Comparison of ENCODE assay signal across 14 cellular contexts in genomic region chr1:238606896-238607295, GRCh38.
A peak's percentile ranks its signal among the peaks of the same experiment; 100 is the strongest.
DNase-seq lines count a peak whose midpoint lies in the region; ATAC-seq, FAIRE-seq and TF ChIP-seq lines count a peak whose summit lies in the region.
"Had no signal": no experiment of that assay in that cellular context is flagged by ENCODE, and none has a peak within 500 bp of the region (broad histone marks: within the 10 kb centered on the region; RNA-seq: fewer than 3 reads in every experiment).

No MANE protein-coding gene starts in this region.

- H3K4me1 ChIP-seq in Panc1 (ENCODE audit: control insufficient read depth, insufficient read depth, low read length) (no peaks in the 10 kb centered on the region), H1 (replicated peaks in 1 of 4; ENCODE audit: control insufficient read depth in 3 of 4, insufficient read depth in 4 of 4, low read length in 3 of 4) (no peaks in the 10 kb centered on the region), smooth muscle cell (ENCODE audit: low read depth) (no peaks in the 10 kb centered on the region)
- H3K4me1 ChIP-seq: heart left ventricle, lower lobe of right lung had no signal

- H3K79me2 ChIP-seq in H1 (ENCODE audit: control insufficient read depth in 1 of 2, insufficient read depth in 2 of 2, low read length in 2 of 2) = no peaks in the 10 kb centered on the region
- H3K79me2 ChIP-seq in smooth muscle cell (ENCODE audit: low read depth) = no peaks in the 10 kb centered on the region

- TF ChIP-seq POLR2A in H1 (IDR thresholded peaks at IDR 0.05; ENCODE audit: control extremely low read depth in 1 of 2, low read depth in 2 of 2, low read length in 2 of 2) = no peak

- H3K9ac ChIP-seq in H1 (replicated peaks in 1 of 4; ENCODE audit: extremely low read depth in 1 of 4, low read depth in 3 of 4, low read length in 3 of 4) (no peak overlapping the region), smooth muscle cell (ENCODE audit: low read depth) (no peak overlapping the region)

- no peak overlapping the region for H2BK12ac ChIP-seq in H1 (ENCODE audit: low read depth, low read length)

- no peak for TF ChIP-seq EP300 in H1 (IDR thresholded peaks at IDR 0.05; ENCODE audit: borderline replicate concordance in 1 of 2, low read depth in 2 of 2, low read length in 2 of 2)

- peaks cover 8% of the 10 kb centered on the region for H3K9me3 Mint-ChIP-seq in activated CD4-positive, alpha-beta T cell treated with anti-CD3 and anti-CD28 coated beads, Interleukin-2, amount 10 ng/mL, durations not matched to agents 24 days and 14 days
- H3K9me3 Mint-ChIP-seq in T-helper 2 cell treated with Interferon-gamma antibody and Interleukin-4, amounts not matched to agents 5 μg/mL and 100 μg/mL, for 36 hours = peaks cover 24% of the 10 kb centered on the region

- H3F3A ChIP-seq in smooth muscle cell (ENCODE audit: low read depth) = no peaks in the 10 kb centered on the region

- CTCF ChIA-PET in Panc1 (lab: Charles Lee) (no interaction called here), H1 (lab: Charles Lee; ENCODE audit: partially characterized antibody) (interaction anchor here (1.5 kb wide), 1 partner anchor 755 kb away, joined by 4 read pairs; no protein-coding TSS in a partner anchor), HEK293T (lab: Yijun Ruan, JAX) (no interaction called here)

- H2BK120ac ChIP-seq in H1 (replicated peaks; ENCODE audit: low read depth, low read length) = no peak overlapping the region

- H2BK5ac ChIP-seq in H1 (ENCODE audit: low read depth, low read length) = no peak overlapping the region

- H3K23me2 ChIP-seq in H1 (ENCODE audit: low read depth, low read length) = no peaks in the 10 kb centered on the region

- H3K27me3 ChIP-seq in Panc1 (ENCODE audit: control insufficient read depth, insufficient read depth, low read length) (no peaks in the 10 kb centered on the region), H1 (replicated peaks in 1 of 4; ENCODE audit: control insufficient read depth in 3 of 4, extremely low read depth in 1 of 4, insufficient read depth in 3 of 4, low read length in 3 of 4) (peaks cover 0 to 1% (median 0%) of the 10 kb centered on the region in 4 experiments; a peak in 1 of 7 replicates), smooth muscle cell (ENCODE audit: low read depth) (no peaks in the 10 kb centered on the region)
- H3K27me3 ChIP-seq: heart left ventricle had no signal

- H3K27me3 Mint-ChIP-seq in activated CD4-positive, alpha-beta T cell treated with anti-CD3 and anti-CD28 coated beads, Interleukin-2, amount 10 ng/mL, durations not matched to agents 24 days and 14 days = no peaks in the 10 kb centered on the region
- no peaks in the 10 kb centered on the region for H3K27me3 Mint-ChIP-seq in T-helper 2 cell treated with Interferon-gamma antibody and Interleukin-4, amounts not matched to agents 5 μg/mL and 100 μg/mL, for 36 hours (ENCODE audit: low read depth)

- no peak for TF ChIP-seq CTCF in Panc1 (IDR thresholded peaks at IDR 0.05)
- no peak for TF ChIP-seq CTCF in H1 (IDR thresholded peaks at IDR 0.05; ENCODE audit: control extremely low read depth in 1 of 3, insufficient read depth in 1 of 3, low read depth in 1 of 3, low read length in 3 of 3)
- TF ChIP-seq CTCF in smooth muscle cell (IDR thresholded peaks at IDR 0.05; ENCODE audit: borderline replicate concordance, insufficient read depth, poor library complexity, severe bottlenecking) = no peak

- no peak overlapping the region for H3K4me2 ChIP-seq in H1 (ENCODE audit: insufficient read depth in 1 of 2, low read depth in 2 of 2, low read length in 2 of 2)
- peak overlapping the region; percentile 16 for H3K4me2 ChIP-seq in smooth muscle cell

- intact Hi-C loops in activated CD4-positive, alpha-beta T cell treated with anti-CD3 and anti-CD28 coated beads, Interleukin-2, amount 10 ng/mL, durations not matched to agents 24 days and 14 days (cut with micrococcal nuclease) = no loop called here
- intact Hi-C loops in Panc1 (cut with micrococcal nuclease; ENCODE audit: unreplicated experiment) = no loop called here

- no peak overlapping the region for H3K27ac ChIP-seq in Panc1 (ENCODE audit: low read length)
- H3K27ac ChIP-seq in H1 (ENCODE audit: low read depth, low read length) = no peak overlapping the region
- no peak overlapping the region for H3K27ac ChIP-seq in smooth muscle cell (ENCODE audit: low read depth)
- H3K27ac ChIP-seq: heart left ventricle, lower lobe of right lung had no signal

- no peak overlapping the region for H3K56ac ChIP-seq in H1 (replicated peaks; ENCODE audit: insufficient read length, low read depth, low read length)

- H3K14ac ChIP-seq in H1 (ENCODE audit: insufficient read length) = no peak overlapping the region

- POLR2A ChIA-PET in Panc1 (lab: Charles Lee) = no interaction called here
- POLR2A ChIA-PET in H1 (lab: Charles Lee; ENCODE audit: partially characterized antibody) = no interaction called here
- POLR2A ChIA-PET in HEK293T (lab: Yijun Ruan, JAX) = no interaction called here

- peak overlapping the region; percentile 34 for H3K27ac Mint-ChIP-seq in activated CD4-positive, alpha-beta T cell treated with anti-CD3 and anti-CD28 coated beads, Interleukin-2, amount 10 ng/mL, durations not matched to agents 24 days and 14 days
- no peak overlapping the region for H3K27ac Mint-ChIP-seq in T-helper 2 cell treated with Interferon-gamma antibody and Interleukin-4, amounts not matched to agents 5 μg/mL and 100 μg/mL, for 36 hours

- 0 out of 2 replicates have a peak overlapping the region, but pooled peaks have one; percentile 41 for H2AFZ ChIP-seq in H1 (ENCODE audit: low read length)
- no peak overlapping the region for H2AFZ ChIP-seq in smooth muscle cell (ENCODE audit: low read depth)

- H3K18ac ChIP-seq in H1 (ENCODE audit: extremely low read depth, low read length) = no peak overlapping the region

- no peak for ATAC-seq in Panc1
- no peak for ATAC-seq in HG03571 (IDR thresholded peaks at IDR 0.05; ENCODE audit: unreplicated experiment)
- ATAC-seq: heart left ventricle, lower lobe of right lung had no signal

- H4K20me1 ChIP-seq in H1 (replicated peaks in 1 of 2; ENCODE audit: control insufficient read depth in 1 of 2, insufficient read depth in 2 of 2, low read length in 2 of 2) = no peaks in the 10 kb centered on the region
- no peaks in the 10 kb centered on the region for H4K20me1 ChIP-seq in smooth muscle cell (ENCODE audit: low read depth)

- H3K4me3 ChIP-seq in Panc1 (ENCODE audit: low read depth in 2 of 2, low read length in 2 of 2) (no peak overlapping the region), H1 (ENCODE audit: extremely low read depth in 1 of 4, insufficient read depth in 2 of 4, low read depth in 3 of 4, low read length in 4 of 4) (no peak overlapping the region), smooth muscle cell (no peak overlapping the region)
- H3K4me3 ChIP-seq: heart left ventricle, lower lobe of right lung had no signal

- H3K36me3 Mint-ChIP-seq in activated CD4-positive, alpha-beta T cell treated with anti-CD3 and anti-CD28 coated beads, Interleukin-2, amount 10 ng/mL, durations not matched to agents 24 days and 14 days (ENCODE audit: low read depth) = no peaks in the 10 kb centered on the region
- H3K36me3 Mint-ChIP-seq in T-helper 2 cell treated with Interferon-gamma antibody and Interleukin-4, amounts not matched to agents 5 μg/mL and 100 μg/mL, for 36 hours (ENCODE audit: low read depth) = no peaks in the 10 kb centered on the region

- no peak for FAIRE-seq in H1 (lab: Jason Lieb, UNC)
- FAIRE-seq: A204.1 had no signal

- 88% methylated on average over 4 of the region's 4 CpGs; no CpG with 5 or more reads in 1 of the 2 experiments for WGBS in H1 (ENCODE audit: extremely low coverage in 1 of 2, insufficient coverage in 1 of 2, insufficient read length in 1 of 2, insufficient replicate concordance in 2 of 2, low coverage in 1 of 2, low lambda C conversion rate in 2 of 2, missing lambda C conversion rate in 1 of 2), 2 experiments
- WGBS in smooth muscle cell (ENCODE audit: low lambda C conversion rate) = 56% methylated on average over 4 of the region's 4 CpGs

- H3K4me1 Mint-ChIP-seq in activated CD4-positive, alpha-beta T cell treated with anti-CD3 and anti-CD28 coated beads, Interleukin-2, amount 10 ng/mL, durations not matched to agents 24 days and 14 days = no peaks in the 10 kb centered on the region
- H3K4me1 Mint-ChIP-seq in T-helper 2 cell treated with Interferon-gamma antibody and Interleukin-4, amounts not matched to agents 5 μg/mL and 100 μg/mL, for 36 hours (ENCODE audit: low read depth) = no peaks in the 10 kb centered on the region

- H3K9me3 ChIP-seq in Panc1 (ENCODE audit: control insufficient read depth, insufficient read depth, low read depth, low read length) (no peaks in the 10 kb centered on the region), H1 (ENCODE audit: insufficient read depth in 2 of 2, low read depth in 1 of 2, low read length in 1 of 2) (no peaks in the 10 kb centered on the region), smooth muscle cell (replicated peaks; ENCODE audit: low read depth) (no peaks in the 10 kb centered on the region)
- H3K9me3 ChIP-seq: heart left ventricle, lower lobe of right lung had no signal

- in situ Hi-C loops in Panc1 (cut with HindIII; ENCODE audit: low pct_unique_long_range_greater_than_20kb, low sequenced_read_pairs) = no loop called here

- no peaks in the 10 kb centered on the region for H3K79me1 ChIP-seq in H1 (ENCODE audit: low read depth, low read length)

- H3K4ac ChIP-seq in H1 (replicated peaks; ENCODE audit: insufficient read length, low read depth, low read length) = no peak overlapping the region

- H4K5ac ChIP-seq in H1 (ENCODE audit: insufficient read length, low read depth, low read length) = no peak overlapping the region

- H2BK20ac ChIP-seq in H1 (ENCODE audit: low read length) = no peak overlapping the region

- no peaks in the 10 kb centered on the region for H3K36me3 ChIP-seq in Panc1 (ENCODE audit: control insufficient read depth, insufficient read depth, low read length)
- H3K36me3 ChIP-seq in H1 (ENCODE audit: control insufficient read depth in 2 of 4, insufficient read depth in 4 of 4, low read length in 3 of 4) = no peaks in the 10 kb centered on the region
- H3K36me3 ChIP-seq in smooth muscle cell (ENCODE audit: low read depth) = no peaks in the 10 kb centered on the region
- H3K36me3 ChIP-seq: heart left ventricle, lower lobe of right lung had no signal

- BruUV-seq in Panc1 (replicated peaks; lab: Mats Ljungman, UMichigan) = no TSS peak

- no peak overlapping the region for H3K4me3 Mint-ChIP-seq in activated CD4-positive, alpha-beta T cell treated with anti-CD3 and anti-CD28 coated beads, Interleukin-2, amount 10 ng/mL, durations not matched to agents 24 days and 14 days
- no peak overlapping the region for H3K4me3 Mint-ChIP-seq in T-helper 2 cell treated with Interferon-gamma antibody and Interleukin-4, amounts not matched to agents 5 μg/mL and 100 μg/mL, for 36 hours

- no peak for DNase-seq in activated CD4-positive, alpha-beta T cell treated with anti-CD3 and anti-CD28 coated beads, Interleukin-2, amount 10 ng/mL, durations not matched to agents 24 days and 14 days
- DNase-seq in activated CD4-positive, alpha-beta T cell treated with anti-CD3 and anti-CD28 coated beads for 1 hour = no peak
- peak; percentile 13 for DNase-seq in Panc1 (ENCODE audit: low read depth, low spot score)
- no peak for DNase-seq in H1 (ENCODE audit: low read depth in 1 of 2, low spot score in 2 of 2)
- DNase-seq in smooth muscle cell (lab: John Stamatoyannopoulos, UW; ENCODE audit: unreplicated experiment) = no peak
- no peak for DNase-seq in T-helper 2 cell treated with Interferon-gamma antibody and Interleukin-4, amounts not matched to agents 5 μg/mL and 100 μg/mL, for 36 hours (ENCODE audit: low spot score)
- no peak for DNase-seq in HEK293T (ENCODE audit: extremely low spot score)
- DNase-seq: activated CD8-positive, alpha-beta memory T cell treated with anti-CD3 and anti-CD28 coated beads, Interleukin-2, amount 50 U/mL, for 4 hours; heart left ventricle; lower lobe of right lung; nucleus accumbens; RPMI8226 had no signal

- H2BK15ac ChIP-seq in H1 (ENCODE audit: low read length) = no peak overlapping the region

- H3K23ac ChIP-seq in H1 (ENCODE audit: insufficient read length) = no peak overlapping the region

- H4K8ac ChIP-seq in H1 (ENCODE audit: extremely low read depth, insufficient read depth, low read length) = no peak overlapping the region

- no peak for TF ChIP-seq RAD21 in H1 (IDR thresholded peaks at IDR 0.05 in 1 of 2, conservative IDR thresholded peaks at IDR 0.05 in 1 of 2; ENCODE audit: low read depth in 2 of 2, low read length in 2 of 2)

- H4K91ac ChIP-seq in H1 (replicated peaks; ENCODE audit: insufficient read length, low read length) = no peak overlapping the region

- no peak overlapping the region for H2AK5ac ChIP-seq in H1 (ENCODE audit: low read depth, low read length)
